ENCODE assay signal across 8 cellular contexts in the genomic region with DNA sequence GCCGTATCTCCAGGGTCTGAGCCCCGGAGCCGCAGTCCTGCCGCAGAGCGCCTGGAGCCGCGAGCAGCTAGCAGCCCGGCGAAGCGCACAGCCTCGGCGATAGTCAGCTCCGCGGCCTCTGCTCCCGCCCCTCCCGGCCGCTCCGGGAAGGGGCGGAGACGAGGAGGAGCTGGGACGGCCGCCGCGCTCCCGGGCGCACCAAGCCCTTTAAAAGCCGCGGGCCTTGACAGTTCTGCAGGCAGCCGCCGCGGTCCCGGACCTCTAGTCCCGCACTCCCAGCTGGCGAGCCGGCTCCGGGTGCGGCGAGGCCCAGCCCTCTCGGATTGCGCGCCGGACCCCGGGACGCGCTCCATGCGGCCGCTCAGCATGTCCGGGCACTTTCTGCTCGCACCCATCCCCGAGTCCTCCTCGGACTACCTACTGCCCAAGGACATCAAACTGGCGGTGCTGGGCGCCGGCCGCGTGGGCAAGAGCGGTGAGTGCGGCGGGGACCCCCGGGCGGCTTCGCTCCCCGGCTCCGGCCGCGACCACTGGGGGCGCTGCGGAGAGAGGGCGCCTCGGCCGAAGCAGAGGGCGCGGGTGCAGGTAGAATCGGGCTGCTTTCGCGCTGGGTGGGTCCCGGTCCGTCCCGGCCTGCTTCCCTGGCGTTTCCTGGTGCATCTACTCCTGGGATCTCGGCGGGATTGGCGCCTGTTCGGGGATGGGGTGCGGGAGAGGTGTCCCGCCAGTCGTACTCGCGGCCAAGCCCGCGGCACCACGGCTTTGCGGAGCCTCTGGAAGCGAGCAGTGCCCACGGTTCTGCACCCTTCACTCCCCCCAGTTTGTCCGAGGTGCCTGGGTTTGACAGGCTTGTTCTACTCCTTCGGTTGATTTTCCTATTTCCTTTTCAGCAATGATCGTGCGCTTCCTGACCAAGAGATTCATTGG. TPM values are rescaled to one million over a fixed set of nuclear protein-coding genes. Genes with fewer than 3 reads are reported as not detected.
DNase-seq lines count a peak whose midpoint lies in the region; ATAC-seq and TF ChIP-seq lines count a peak whose summit lies in the region.

A gene with protein sequence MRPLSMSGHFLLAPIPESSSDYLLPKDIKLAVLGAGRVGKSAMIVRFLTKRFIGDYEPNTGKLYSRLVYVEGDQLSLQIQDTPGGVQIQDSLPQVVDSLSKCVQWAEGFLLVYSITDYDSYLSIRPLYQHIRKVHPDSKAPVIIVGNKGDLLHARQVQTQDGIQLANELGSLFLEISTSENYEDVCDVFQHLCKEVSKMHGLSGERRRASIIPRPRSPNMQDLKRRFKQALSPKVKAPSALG (plus strand): TSS at position 237 of the 927 bp plus-strand sequence. CDS start 115 bp downstream, at position 352.

- H3K4me3 ChIP-seq in foreskin fibroblast (ENCODE audit: low read depth in 1 of 2, low read length in 2 of 2) (peak within 1 kb of the TSS; percentile 60 to 72), neural progenitor cell (peak within 1 kb of the TSS; percentile 71)

- no peaks in the 10 kb centered on the region for H4K20me1 ChIP-seq in neural progenitor cell (ENCODE audit: low read depth)

- peak within 1 kb of the TSS; percentile 67 for H3K27ac ChIP-seq in RWPE1
- H3K27ac ChIP-seq in neural progenitor cell: no peak within 1 kb of the TSS

- no peak within 1 kb of the TSS for H3K27ac Mint-ChIP-seq in neural progenitor cell

- CTCF ChIA-PET in RWPE1 (lab: Yijun Ruan, JAX): interaction anchor here (0.6 to 1.5 kb wide), 9 partner anchors 9 to 286 kb away, joined by 3 to 9 read pairs (median 3); a partner anchor contains a TSS

- H3K9me3 Mint-ChIP-seq in neural progenitor cell: no peaks in the 10 kb centered on the region

- H3K36me3 Mint-ChIP-seq in neural progenitor cell: peaks cover 3% of the 10 kb centered on the region

- no peaks in the 10 kb centered on the region for H3K36me3 ChIP-seq in neural progenitor cell

- H3K27me3 Mint-ChIP-seq in neural progenitor cell (ENCODE audit: insufficient read depth, low read depth): peaks cover 10% of the 10 kb centered on the region

- POLR2A ChIA-PET in RWPE1 (lab: Yijun Ruan, JAX; ENCODE audit: low non-redundant PET): interaction anchor here (0.6 kb wide), 1 partner anchor 14 kb away, joined by 3 read pairs; no protein-coding TSS in a partner anchor

- TF ChIP-seq CTCF in RWPE1 (conservative IDR thresholded peaks at IDR 0.05; ENCODE audit: low read depth) (peak; percentile 92), foreskin fibroblast (IDR thresholded peaks at IDR 0.05; ENCODE audit: low read depth, low read length) (peak; percentile 85), neural progenitor cell (IDR thresholded peaks at IDR 0.05) (peak; percentile 90)

- ATAC-seq in GM21367 (IDR thresholded peaks at IDR 0.05; ENCODE audit: unreplicated experiment): peak; percentile 62

- peaks cover 9% of the 10 kb centered on the region for H3K4me1 Mint-ChIP-seq in neural progenitor cell

- H3K27me3 ChIP-seq in neural progenitor cell: peaks cover 43% of the 10 kb centered on the region

- H3K79me2 ChIP-seq in neural progenitor cell (ENCODE audit: low read depth): no peaks in the 10 kb centered on the region

- no peaks in the 10 kb centered on the region for H3K4me1 ChIP-seq in neural progenitor cell

- peak; percentile 72 for DNase-seq in DMS53 treated with DMSO at 0.1 percent for 48 hours (lab: John Stamatoyannopoulos, UW; ENCODE audit: unreplicated experiment)
- DNase-seq in HUDEP-2 (lab: John Stamatoyannopoulos, UW; ENCODE audit: unreplicated experiment in 76 of 76): peak in 68 of 76 experiments; percentile 9 to 77 (median 52)
- peak; percentile 62 for DNase-seq in RWPE1 (ENCODE audit: low spot score)
- peak; percentile 33 to 74 (median 61) for DNase-seq in activated naive CD4-positive, alpha-beta T cell (lab: John Stamatoyannopoulos, UW)
- peak; percentile 88 to 96 for DNase-seq in foreskin fibroblast
- peak; percentile 94 for DNase-seq in neural progenitor cell (ENCODE audit: low spot score)
- DNase-seq in stromal cell of bone marrow (ENCODE audit: low read depth): peak; percentile 86

- H3K4me3 Mint-ChIP-seq in neural progenitor cell: peak within 1 kb of the TSS; percentile 90

- peaks cover 14% of the 10 kb centered on the region for H3F3A ChIP-seq in neural progenitor cell (ENCODE audit: low read depth)

- H3K9me3 ChIP-seq in neural progenitor cell (ENCODE audit: low read depth): no peaks in the 10 kb centered on the region

- H3K4me2 ChIP-seq in neural progenitor cell: peak within 1 kb of the TSS; percentile 90

- peak within 1 kb of the TSS; percentile 98 for H2AFZ ChIP-seq in neural progenitor cell (replicated peaks)

- no peak within 1 kb of the TSS for H3K9ac ChIP-seq in neural progenitor cell

RNA-seq across cellular contexts. Expression of the gene that starts here (rescaled TPM):
- total RNA-seq in neural progenitor cell (ENCODE audit: low replicate concordance): 0.77 TPM in 1 of 2 replicates, not detected in the other

Comparison
In these comparisons a context has a peak if more than half of its experiments do, and no peak if none do; other contexts are left out.
1. Peak in DNase-seq, H3K4me3 ChIP-seq and H3K4me2 ChIP-seq in neural progenitor cell; RNA of the gene not detected or under 1 TPM.